Comparison of ENCODE assay signal across 22 cellular contexts in the genomic region with DNA sequence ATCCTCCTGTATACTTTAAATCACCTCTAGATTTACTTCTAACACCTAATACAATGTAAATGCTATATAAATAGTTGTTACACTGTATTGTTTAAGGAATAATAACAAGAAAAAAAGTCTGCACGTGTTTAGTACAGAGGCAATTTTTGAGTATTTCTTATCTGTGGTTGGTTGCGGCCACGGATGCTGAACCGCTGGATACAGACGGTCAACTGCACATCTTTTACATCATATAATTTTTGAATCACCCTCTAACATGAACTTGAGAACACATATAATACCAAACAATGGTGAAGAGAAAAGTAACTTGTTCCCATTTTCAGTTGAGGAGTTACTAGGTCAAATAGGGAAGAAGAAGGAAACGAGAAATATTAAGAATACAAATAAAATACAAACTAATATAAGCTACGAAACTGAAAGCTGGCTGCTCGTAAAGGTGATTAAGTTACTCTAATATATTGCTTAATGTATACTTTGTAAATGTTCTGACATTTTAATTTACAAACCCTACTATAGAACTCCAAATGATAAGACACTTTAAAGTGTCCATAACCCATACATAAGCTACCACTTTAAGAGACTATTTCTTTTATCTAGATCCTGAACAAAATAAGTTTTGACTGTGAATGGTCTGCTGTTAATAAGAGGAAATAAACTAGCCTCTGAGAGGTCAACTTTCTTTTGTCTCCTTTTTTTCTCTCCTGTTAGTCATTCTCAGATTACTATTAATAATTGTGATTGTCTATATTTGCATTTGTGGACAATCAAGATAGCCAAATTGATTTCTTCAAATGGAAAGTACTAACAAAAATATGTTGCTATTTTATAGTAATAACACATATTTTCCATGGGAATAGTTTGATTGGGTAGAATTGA.
DNase-seq lines count a peak whose midpoint lies in the region; ATAC-seq, FAIRE-seq and TF ChIP-seq lines count a peak whose summit lies in the region.
"Had no signal": no experiment of that assay in that cellular context is flagged by ENCODE, and none has a peak within 500 bp of the region (broad histone marks: within the 10 kb centered on the region; RNA-seq: fewer than 3 reads in every experiment).

No MANE protein-coding gene starts in this region.

- 79% methylated on average over 8 of the region's 8 CpGs for WGBS in GM12878 (ENCODE audit: insufficient coverage, insufficient replicate concordance, low lambda C conversion rate, missing lambda C conversion rate)
- no CpG with 5 or more reads among the region's 8 CpGs for WGBS in H9 (ENCODE audit: extremely low coverage, insufficient read length, low lambda C conversion rate)

- H4K91ac ChIP-seq in H9 (ENCODE audit: insufficient read length, low read depth, low read length) = no peak overlapping the region

- POLR2A ChIA-PET in GM12878 (lab: Charles Lee) = interaction anchor here (1.0 kb wide), 1 partner anchor 15 kb away, joined by 5 read pairs; no protein-coding TSS in a partner anchor
- POLR2A ChIA-PET in activated CD4-positive, alpha-beta T cell treated with anti-CD3 and anti-CD28 coated beads for 36 hours (lab: Charles Lee) = no interaction called here

- TF ChIP-seq POLR2A in GM12878 (IDR thresholded peaks at IDR 0.05; ENCODE audit: low read depth, low read length) = no peak

- 0 out of 2 replicates have a peak overlapping the region, but pooled peaks have one; percentile 9 for H3K4me3 ChIP-seq in GM12878

- no peak for FAIRE-seq in GM12878 (lab: Jason Lieb, UNC)
- FAIRE-seq: keratinocyte had no signal

- CTCF ChIA-PET in GM12878 (lab: Yijun Ruan, JAX) = interaction anchor here (0.7 to 1.1 kb wide), 2 partner anchors 9 to 24 kb away, joined by 3 read pairs; no protein-coding TSS in a partner anchor
- CTCF ChIA-PET in activated CD4-positive, alpha-beta T cell treated with anti-CD3 and anti-CD28 coated beads for 36 hours (lab: Charles Lee) = no interaction called here

- H3K4me2 ChIP-seq in GM12878 (ENCODE audit: control insufficient read depth, insufficient read depth) (peak overlapping the region; percentile 59), H9 (ENCODE audit: insufficient read depth, insufficient read length, low read length) (no peak overlapping the region)

- H2AFZ ChIP-seq in GM12878 (ENCODE audit: control insufficient read depth, low read depth, low read length) (peak overlapping the region; percentile 38), H9 (ENCODE audit: low read length) (no peak overlapping the region)

- H3K18ac ChIP-seq in H9 (ENCODE audit: insufficient read length, low read depth, low read length) = no peak overlapping the region

- H3K4me3 Mint-ChIP-seq in H9 = no peak overlapping the region
- H3K4me3 Mint-ChIP-seq in activated CD4-positive, alpha-beta T cell treated with anti-CD3 and anti-CD28 coated beads for 36 hours = no peak overlapping the region
- H3K4me3 Mint-ChIP-seq: CD4-positive, alpha-beta T cell; naive thymus-derived CD8-positive, alpha-beta T cell had no signal

- H3K4me1 ChIP-seq in GM12878 (ENCODE audit: control insufficient read depth, insufficient read depth, low read length) (peaks cover 7% of the 10 kb centered on the region; the same call in 1 of the 2 replicates), H9 (ENCODE audit: insufficient read depth, low read length) (no peaks in the 10 kb centered on the region; the same call in 1 of the 2 replicates)

- H3K79me2 ChIP-seq in GM12878 (ENCODE audit: control insufficient read depth, insufficient read depth, low read length) (no peaks in the 10 kb centered on the region), H9 (ENCODE audit: insufficient read depth, low read length) (peaks cover 1% of the 10 kb centered on the region; the same call in 1 of the 2 replicates)

- H2BK120ac ChIP-seq in H9 (ENCODE audit: low read depth, low read length, poor library complexity, severe bottlenecking) = no peak overlapping the region

- H4K20me1 ChIP-seq in GM12878 (ENCODE audit: control insufficient read depth, insufficient read depth) = no peaks in the 10 kb centered on the region
- H4K20me1 ChIP-seq in H9 (ENCODE audit: control insufficient read depth, insufficient read depth, insufficient read length) = no peaks in the 10 kb centered on the region

- no peak overlapping the region for H3K27ac ChIP-seq in GM12878 (ENCODE audit: control insufficient read depth, insufficient read depth)
- H3K27ac ChIP-seq in H9 (ENCODE audit: insufficient read length, low read depth, low read length) = no peak overlapping the region

- BruUV-seq in GM12878 (replicated peaks; lab: Mats Ljungman, UMichigan) = no TSS peak

- DNase-seq in GM12878 (ENCODE audit: low read depth, low spot score) (no peak), H9 (no peak), DMS53 treated with DMSO at 0.1 percent for 48 hours (lab: John Stamatoyannopoulos, UW; ENCODE audit: unreplicated experiment) (no peak)
- DNase-seq in activated CD4-positive, alpha-beta T cell treated with anti-CD3 and anti-CD28 coated beads for 36 hours = no peak
- DNase-seq: ACHN; activated CD4-positive, CD25-positive, alpha-beta regulatory T cell treated with anti-CD3 and anti-CD28 coated beads, Interleukin-2, amount 50 U/mL, for 72 hours; CD4-positive, alpha-beta T cell; effector memory CD4-positive, alpha-beta T cell; H7; mammary epithelial cell; MV-4-11; naive thymus-derived CD8-positive, alpha-beta T cell; NCI-H2081; NCI-H524; SIG-M5; stimulated activated CD4-positive, alpha-beta T cell treated with anti-CD3 and anti-CD28 coated beads, Interleukin-4, amount 100 ng/mL, for 24 hours; substantia nigra had no signal

- no peak overlapping the region for H2BK5ac ChIP-seq in H9 (ENCODE audit: insufficient read length, low read length)

- no peak overlapping the region for H3K14ac ChIP-seq in H9 (ENCODE audit: insufficient read depth, low read length)

- no peaks in the 10 kb centered on the region for H3K9me3 ChIP-seq in GM12878 (replicated peaks; ENCODE audit: control insufficient read depth, insufficient read depth, low read length)
- no peaks in the 10 kb centered on the region for H3K9me3 ChIP-seq in H9 (ENCODE audit: control insufficient read depth, low read depth, low read length)

- H3K36me3 ChIP-seq in GM12878 (ENCODE audit: control insufficient read depth in 2 of 2, insufficient read depth in 2 of 2, low read length in 1 of 2) = no peaks in the 10 kb centered on the region

- no peak for TF ChIP-seq CTCF in GM12878 (IDR thresholded peaks at IDR 0.05 in 2 of 3, conservative IDR thresholded peaks at IDR 0.05 in 1 of 3; ENCODE audit: control insufficient read depth in 2 of 3, extremely low read depth in 1 of 3, insufficient read depth in 1 of 3, low read depth in 3 of 3, low read length in 3 of 3)
- TF ChIP-seq CTCF in H9 (conservative IDR thresholded peaks at IDR 0.05) = no peak

- H3T11ph ChIP-seq in H9 (ENCODE audit: low read length) = no peak overlapping the region

- SMC1A ChIA-PET in GM12878 (lab: Charles Lee; ENCODE audit: uncharacterized antibody, unreplicated experiment) = interaction anchor here (0.9 to 1.8 kb wide), 8 partner anchors 8 to 64 kb away, joined by 3 to 5 read pairs (median 4); no protein-coding TSS in a partner anchor

- no peak for TF ChIP-seq RAD21 in GM12878 (IDR thresholded peaks at IDR 0.05; ENCODE audit: insufficient read depth, low read depth, low read length)

- no peaks in the 10 kb centered on the region for H3K27me3 Mint-ChIP-seq in H9 (ENCODE audit: low read depth)
- no peaks in the 10 kb centered on the region for H3K27me3 Mint-ChIP-seq in activated CD4-positive, alpha-beta T cell treated with anti-CD3 and anti-CD28 coated beads for 36 hours
- H3K27me3 Mint-ChIP-seq: CD4-positive, alpha-beta T cell had no signal

- no peaks in the 10 kb centered on the region for H3K23me2 ChIP-seq in H9 (ENCODE audit: insufficient read length, low read depth, low read length, poor library complexity, severe bottlenecking)

- intact Hi-C loops in GM12878 (cut with micrococcal nuclease; ENCODE audit: unreplicated experiment) = no loop called here
- intact Hi-C loops in activated CD4-positive, alpha-beta T cell treated with anti-CD3 and anti-CD28 coated beads for 36 hours (cut with DNase I, micrococcal nuclease) = no loop called here

- peaks cover 5 to 6% of the 10 kb centered on the region in 2 experiments for H3K4me1 Mint-ChIP-seq in H9
- no peaks in the 10 kb centered on the region for H3K4me1 Mint-ChIP-seq in activated CD4-positive, alpha-beta T cell treated with anti-CD3 and anti-CD28 coated beads for 36 hours
- H3K4me1 Mint-ChIP-seq: naive thymus-derived CD8-positive, alpha-beta T cell had no signal

- H3K4ac ChIP-seq in H9 (ENCODE audit: low read depth, low read length) = no peak overlapping the region

- no peaks in the 10 kb centered on the region for H3K79me1 ChIP-seq in H9 (ENCODE audit: insufficient read depth, low read depth, low read length, poor library complexity, severe bottlenecking)

- no peak overlapping the region for H3K27ac Mint-ChIP-seq in H9
- H3K27ac Mint-ChIP-seq in activated CD4-positive, alpha-beta T cell treated with anti-CD3 and anti-CD28 coated beads for 36 hours = no peak overlapping the region
- H3K27ac Mint-ChIP-seq: CD4-positive, alpha-beta T cell; naive thymus-derived CD8-positive, alpha-beta T cell had no signal

- H2BK12ac ChIP-seq in H9 (ENCODE audit: insufficient read length, low read depth, low read length) = no peak overlapping the region

- ATAC-seq in GM18511 (IDR thresholded peaks at IDR 0.05; ENCODE audit: unreplicated experiment) (peak; percentile 56), GM21381 (IDR thresholded peaks at IDR 0.05; ENCODE audit: unreplicated experiment) (peak; percentile 44), HG03159 (IDR thresholded peaks at IDR 0.05; ENCODE audit: unreplicated experiment) (peak; percentile 75), GM12878 (peak; percentile 70), GM21786 (IDR thresholded peaks at IDR 0.05; ENCODE audit: unreplicated experiment) (no peak)
- no peak for ATAC-seq in activated CD4-positive, alpha-beta T cell treated with anti-CD3 and anti-CD28 coated beads for 36 hours
- ATAC-seq: naive thymus-derived CD8-positive, alpha-beta T cell had no signal

- H3K23ac ChIP-seq in H9 (ENCODE audit: insufficient read length, low read depth, low read length) = no peak overlapping the region

- H3K27me3 ChIP-seq in GM12878 (replicated peaks in 1 of 2; ENCODE audit: control insufficient read depth in 2 of 2, insufficient read depth in 2 of 2, low read length in 1 of 2) (no peaks in the 10 kb centered on the region), H9 (ENCODE audit: insufficient read depth, low read length) (no peaks in the 10 kb centered on the region)

- no peak overlapping the region for H4K5ac ChIP-seq in H9 (ENCODE audit: insufficient read length, low read depth, low read length)

- H3K36me3 Mint-ChIP-seq in H9 (ENCODE audit: insufficient read depth in 1 of 3, low read depth in 3 of 3) = no peaks in the 10 kb centered on the region
- no peaks in the 10 kb centered on the region for H3K36me3 Mint-ChIP-seq in activated CD4-positive, alpha-beta T cell treated with anti-CD3 and anti-CD28 coated beads for 36 hours (ENCODE audit: low read depth)
- H3K36me3 Mint-ChIP-seq: naive thymus-derived CD8-positive, alpha-beta T cell had no signal

- H2AK5ac ChIP-seq in H9 (ENCODE audit: insufficient read length, low read length) = no peak overlapping the region

- no peak overlapping the region for H2BK20ac ChIP-seq in H9 (ENCODE audit: low read depth, low read length, poor library complexity, severe bottlenecking)

- in situ Hi-C loops in GM12878 (cut with MboI) = no loop called here

- H3K9me3 Mint-ChIP-seq in H9 = no peaks in the 10 kb centered on the region
- H3K9me3 Mint-ChIP-seq in activated CD4-positive, alpha-beta T cell treated with anti-CD3 and anti-CD28 coated beads for 36 hours (ENCODE audit: low read depth) = no peaks in the 10 kb centered on the region
- H3K9me3 Mint-ChIP-seq: CD4-positive, alpha-beta T cell; naive thymus-derived CD8-positive, alpha-beta T cell had no signal

- no peak overlapping the region for H3K9ac ChIP-seq in GM12878 (ENCODE audit: control insufficient read depth, insufficient read depth, low read length)
- H3K9ac ChIP-seq in H9 (ENCODE audit: extremely low read depth, insufficient read length, low read length) = no peak overlapping the region

- H3K56ac ChIP-seq in H9 (ENCODE audit: insufficient read length, low read depth, low read length) = no peak overlapping the region

- H2BK15ac ChIP-seq in H9 (ENCODE audit: low read depth, low read length) = no peak overlapping the region

- no peak overlapping the region for H4K8ac ChIP-seq in H9 (replicated peaks; ENCODE audit: insufficient read length, low read depth, low read length)

- TF ChIP-seq EP300 in GM12878 (IDR thresholded peaks at IDR 0.05; ENCODE audit: borderline replicate concordance in 1 of 2, control insufficient read depth in 1 of 2, low read depth in 2 of 2, low read length in 2 of 2) = no peak

- RAD21 ChIA-PET in GM12878 (lab: Charles Lee; ENCODE audit: unreplicated experiment) = interaction anchor here (1.0 to 1.5 kb wide), 3 partner anchors 15 to 25 kb away, joined by 3 to 4 read pairs (median 3); no protein-coding TSS in a partner anchor

Comparison
In these comparisons a context has a peak if more than half of its experiments do, and no peak if none do; other contexts are left out.
1. ATAC-seq: peak in GM18511 (single experiment), GM21381 (single experiment), HG03159 (single experiment) and GM12878 (single experiment); none in GM21786 (single experiment) and activated CD4-positive, alpha-beta T cell treated with anti-CD3 and anti-CD28 coated beads for 36 hours (single experiment).